In genomic region chr6:45689926-45690615, GRCh38 we compare ENCODE assay signal across 25 cellular contexts.
"Had no signal": no experiment of that assay in that cellular context is flagged by ENCODE, and none has a peak within 500 bp of the region (broad histone marks: within the 10 kb centered on the region; RNA-seq: fewer than 3 reads in every experiment).

No MANE protein-coding gene starts in this region.

- H3K4me1 Mint-ChIP-seq: activated naive CD8-positive, alpha-beta T cell treated with anti-CD3 and anti-CD28 coated beads, Interleukin-2, amount 10 ng/mL, durations not matched to agents 7 days and 5 days; endodermal cell; WTC11 had no signal

- H3K27ac ChIP-seq: heart right ventricle, ovary, prostate gland, right atrium auricular region, thyroid gland, upper lobe of right lung had no signal

- ATAC-seq: activated T-cell treated with anti-CD3 and anti-CD28 coated beads, Interleukin-2, amount 50 U/mL, for 4 hours; heart right ventricle; left colon; mucosa of descending colon; T-cell; upper lobe of right lung; WTC11 had no signal

- H3K9me3 Mint-ChIP-seq: activated T-cell treated with anti-CD3 and anti-CD28 coated beads, Interleukin-2, amount 50 U/mL, for 4 hours; endodermal cell; T-cell had no signal

- H3K36me3 Mint-ChIP-seq: activated naive CD8-positive, alpha-beta T cell treated with anti-CD3 and anti-CD28 coated beads, Interleukin-2, amount 10 ng/mL, durations not matched to agents 7 days and 5 days; WTC11 had no signal

- DNase-seq: activated CD8-positive, alpha-beta memory T cell treated with anti-CD3 and anti-CD28 coated beads, Interleukin-2, amount 50 U/mL, for 48 hours; activated naive CD4-positive, alpha-beta T cell; activated naive CD8-positive, alpha-beta T cell treated with anti-CD3 and anti-CD28 coated beads, Interleukin-2, amount 10 ng/mL, durations not matched to agents 7 days and 5 days; activated T-cell treated with anti-CD3 and anti-CD28 coated beads, Interleukin-2, amount 50 U/mL, for 4 hours; amygdala; cerebellar nuclear complex; cortex of kidney; endodermal cell; heart right ventricle; left colon; mesendoderm; mucosa of descending colon; naive B cell; ovary; stimulated activated CD4-positive, alpha-beta T cell treated with anti-CD3 and anti-CD28 coated beads, Interleukin-4, amount 100 ng/mL, for 24 hours; substantia nigra; T-cell; T-helper 9 cell; thyroid gland; upper lobe of right lung had no signal

- H3K4me3 Mint-ChIP-seq: activated naive CD8-positive, alpha-beta T cell treated with anti-CD3 and anti-CD28 coated beads, Interleukin-2, amount 10 ng/mL, durations not matched to agents 7 days and 5 days; activated T-cell treated with anti-CD3 and anti-CD28 coated beads, Interleukin-2, amount 50 U/mL, for 4 hours; endodermal cell; stimulated activated naive CD8-positive, alpha-beta T cell treated with anti-CD3 and anti-CD28 coated beads, Interleukin-15, Interleukin-2, amounts not matched to agents 100 ng/mL and 50 ng/mL, for 24 hours; T-cell; WTC11 had no signal

- H3K27me3 Mint-ChIP-seq: activated naive CD8-positive, alpha-beta T cell treated with anti-CD3 and anti-CD28 coated beads, Interleukin-2, amount 10 ng/mL, durations not matched to agents 7 days and 5 days had no signal

- H3K4me1 ChIP-seq: heart right ventricle, prostate gland, right atrium auricular region, thyroid gland, upper lobe of right lung had no signal

- H3K27me3 ChIP-seq: ovary, right atrium auricular region, thyroid gland had no signal

- H3K36me3 ChIP-seq: heart right ventricle, ovary, prostate gland, right atrium auricular region, thyroid gland, upper lobe of right lung had no signal

- H3K4me3 ChIP-seq: heart right ventricle, mucosa of descending colon, ovary, prostate gland, right atrium auricular region, thyroid gland, upper lobe of right lung had no signal

- H3K27ac Mint-ChIP-seq: activated naive CD8-positive, alpha-beta T cell treated with anti-CD3 and anti-CD28 coated beads, Interleukin-2, amount 10 ng/mL, durations not matched to agents 7 days and 5 days; activated T-helper 2 cell treated with anti-CD3 and anti-CD28 coated beads, Interferon-gamma antibody, Interleukin-2, Interleukin-4, amounts not matched to agents 10 μg/mL and 5 μg/mL and 100 μg/mL, durations not matched to agents 14 hours and 24 hours and 36 hours; endodermal cell; stimulated activated naive CD8-positive, alpha-beta T cell treated with anti-CD3 and anti-CD28 coated beads, Interleukin-15, Interleukin-2, amounts not matched to agents 100 ng/mL and 50 ng/mL, for 24 hours; T-cell; WTC11 had no signal
